Comparison of ENCODE assay signal across 19 cellular contexts in the genomic region with DNA sequence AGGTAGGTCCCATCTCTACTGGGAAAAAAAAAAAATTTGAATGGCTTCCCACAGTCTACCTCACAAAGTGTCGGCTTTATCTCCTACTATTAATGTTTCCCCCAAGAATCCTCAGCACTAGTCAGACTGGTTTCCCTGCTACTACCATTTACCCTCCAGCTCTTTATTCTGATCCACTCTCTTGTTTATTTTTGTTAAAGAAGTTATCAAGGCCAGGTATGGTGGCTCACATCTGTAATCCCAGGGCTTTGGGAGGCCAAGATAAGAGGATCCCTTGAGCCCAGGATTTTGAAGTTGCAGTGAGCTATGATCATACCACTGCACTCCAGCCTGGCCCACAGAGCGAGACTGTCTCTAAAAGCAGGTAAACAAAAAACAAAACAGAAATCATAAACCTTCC.
A peak's percentile ranks its signal among the peaks of the same experiment; 100 is the strongest.
DNase-seq lines count a peak whose midpoint lies in the region; ATAC-seq and TF ChIP-seq lines count a peak whose summit lies in the region.
"Had no signal": no experiment of that assay in that cellular context is flagged by ENCODE, and none has a peak within 500 bp of the region (broad histone marks: within the 10 kb centered on the region; RNA-seq: fewer than 3 reads in every experiment).

No MANE protein-coding gene starts in this region.

- no peak overlapping the region for H3K27ac ChIP-seq in gastrocnemius medialis
- H3K27ac ChIP-seq: BLaER1 had no signal

- DNase-seq in ELF-1 (ENCODE audit: low read depth, low spot score): peak; percentile 37
- peak; percentile 31 for DNase-seq in NCI-H69 (lab: John Stamatoyannopoulos, UW)
- DNase-seq in DMS53 (lab: John Stamatoyannopoulos, UW): no peak
- DNase-seq in hepatic stellate cell (ENCODE audit: low spot score): no peak
- DNase-seq in gastrocnemius medialis: no peak
- DNase-seq: 8988T; ACHN; BE2C; C1 segment of cervical spinal cord; Calu3; CD4-positive, alpha-beta memory T cell; CD4-positive, CD25-positive, alpha-beta regulatory T cell; CD8-positive, alpha-beta memory T cell; COR-L47; DMS79; DND-41; EL; GF-D8 had no signal

- no peak for TF ChIP-seq CTCF in gastrocnemius medialis (IDR thresholded peaks at IDR 0.05 in 4 of 5, conservative IDR thresholded peaks at IDR 0.05 in 1 of 5)

- no peaks in the 10 kb centered on the region for H3K4me1 ChIP-seq in gastrocnemius medialis
- H3K4me1 ChIP-seq: BE2C, BLaER1 had no signal

- TF ChIP-seq POLR2A in gastrocnemius medialis (IDR thresholded peaks at IDR 0.05): no peak

- in situ Hi-C loops in gastrocnemius medialis (cut with MboI; ENCODE audit: low sequenced_read_pairs in 4 of 4): loop anchor here in 1 of 4 donors (25.0 kb wide), 1 partner anchor 768 kb away; no protein-coding TSS in a partner anchor

- intact Hi-C loops in gastrocnemius medialis (cut with DNase I; ENCODE audit: low total_unique reads): no loop called here

- no peaks in the 10 kb centered on the region for H3K36me3 ChIP-seq in gastrocnemius medialis
- H3K36me3 ChIP-seq: BE2C, BLaER1 had no signal

- H3K4me3 ChIP-seq in gastrocnemius medialis: no peak overlapping the region
- H3K4me3 ChIP-seq: BLaER1 had no signal

- no peaks in the 10 kb centered on the region for H3K27me3 ChIP-seq in gastrocnemius medialis
- H3K27me3 ChIP-seq: BE2C, BLaER1 had no signal

- no peak for ATAC-seq in gastrocnemius medialis

- H3K9me3 ChIP-seq in gastrocnemius medialis: no peaks in the 10 kb centered on the region
- H3K9me3 ChIP-seq: BE2C, BLaER1 had no signal

Comparison
In these comparisons a context has a peak if more than half of its experiments do, and no peak if none do; other contexts are left out.
1. DNase-seq: peak in ELF-1 (single experiment) and NCI-H69 (single experiment); none in DMS53 (single experiment), hepatic stellate cell (single experiment) and gastrocnemius medialis (0 of 2).